15 cellular contexts compared by ENCODE assay signal in the genomic region with DNA sequence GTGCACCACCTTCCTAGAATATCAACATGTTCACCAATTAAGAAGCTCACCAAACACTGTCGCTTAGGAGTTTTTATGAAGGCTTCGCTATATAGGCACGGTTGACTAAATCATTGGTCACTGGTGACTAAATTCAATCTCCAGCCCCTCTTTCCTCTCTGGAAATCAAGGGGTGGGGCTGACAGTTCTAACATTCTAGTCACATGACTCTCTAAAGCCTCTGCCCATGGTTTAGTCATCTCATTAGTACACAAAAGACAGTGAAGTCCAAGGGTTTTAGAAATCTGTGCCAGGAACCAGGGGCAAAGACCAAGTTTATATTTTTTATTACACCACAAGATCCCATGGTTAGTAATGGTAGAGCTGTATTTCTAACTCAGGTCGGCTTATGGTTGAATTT.
"Had no signal": no experiment of that assay in that cellular context is flagged by ENCODE, and none has a peak within 500 bp of the region (broad histone marks: within the 10 kb centered on the region; RNA-seq: fewer than 3 reads in every experiment).

No MANE protein-coding gene starts in this region.

- H3K36me3 ChIP-seq: colonic mucosa, esophagus squamous epithelium, spleen had no signal

- H3K4me3 Mint-ChIP-seq: activated CD4-positive, alpha-beta T cell treated with anti-CD3 and anti-CD28 coated beads for 36 hours; activated naive CD8-positive, alpha-beta T cell; activated T-helper 1 cell treated with anti-CD3 and anti-CD28 coated beads, Interleukin-12 subunit alpha, Interleukin-12 subunit beta, Interleukin-2, Interleukin-4 antibody, amounts not matched to agents 30 ng/mL and 10 ng/mL and 1 ng/mL, durations not matched to agents 14 hours and 24 hours and 36 hours; central memory CD8-positive, alpha-beta T cell; natural killer cell; T-helper 17 cell; WTC11 had no signal

- H3K36me3 Mint-ChIP-seq: activated naive CD8-positive, alpha-beta T cell; WTC11 had no signal

- H3K4me1 Mint-ChIP-seq: activated CD4-positive, alpha-beta T cell treated with anti-CD3 and anti-CD28 coated beads for 36 hours; central memory CD8-positive, alpha-beta T cell; natural killer cell; T-helper 17 cell had no signal

- DNase-seq: activated CD4-positive, alpha-beta T cell treated with anti-CD3 and anti-CD28 coated beads for 36 hours; activated CD4-positive, alpha-beta T cell treated with anti-CD3 and anti-CD28 coated beads, Interleukin-2, amount 50 U/mL, for 48 hours; activated gamma-delta T cell treated with Interleukin-2 at 50 U/mL for 16 hours; amniotic stem cell; body of pancreas; colonic mucosa; esophagus squamous epithelium; natural killer cell; spleen; stimulated activated naive CD4-positive, alpha-beta T cell; T-helper 17 cell had no signal

- H3K9me3 ChIP-seq: body of pancreas, colonic mucosa, esophagus squamous epithelium, spleen had no signal

- H3K4me3 ChIP-seq: body of pancreas, colonic mucosa, esophagus squamous epithelium, spleen had no signal

- ATAC-seq: activated CD4-positive, alpha-beta T cell treated with anti-CD3 and anti-CD28 coated beads for 36 hours; body of pancreas; natural killer cell; T-helper 17 cell; WTC11 had no signal

- H3K27me3 ChIP-seq: body of pancreas, colonic mucosa, esophagus squamous epithelium, spleen had no signal

- H3K4me1 ChIP-seq: body of pancreas, colonic mucosa had no signal

- H3K27ac ChIP-seq: body of pancreas, colonic mucosa, spleen had no signal

- H3K27me3 Mint-ChIP-seq: activated CD4-positive, alpha-beta T cell treated with anti-CD3 and anti-CD28 coated beads for 36 hours; activated naive CD8-positive, alpha-beta T cell; central memory CD8-positive, alpha-beta T cell; T-helper 17 cell had no signal

- H3K27ac Mint-ChIP-seq: activated CD4-positive, alpha-beta T cell treated with anti-CD3 and anti-CD28 coated beads for 36 hours; activated naive CD8-positive, alpha-beta T cell; activated T-helper 1 cell treated with anti-CD3 and anti-CD28 coated beads, Interleukin-12 subunit alpha, Interleukin-12 subunit beta, Interleukin-2, Interleukin-4 antibody, amounts not matched to agents 30 ng/mL and 10 ng/mL and 1 ng/mL, durations not matched to agents 14 hours and 24 hours and 36 hours; natural killer cell; T-helper 17 cell; WTC11 had no signal

- H3K9me3 Mint-ChIP-seq: central memory CD8-positive, alpha-beta T cell; WTC11 had no signal
